ENCODE assay signal across 1 cellular context in the genomic region with DNA sequence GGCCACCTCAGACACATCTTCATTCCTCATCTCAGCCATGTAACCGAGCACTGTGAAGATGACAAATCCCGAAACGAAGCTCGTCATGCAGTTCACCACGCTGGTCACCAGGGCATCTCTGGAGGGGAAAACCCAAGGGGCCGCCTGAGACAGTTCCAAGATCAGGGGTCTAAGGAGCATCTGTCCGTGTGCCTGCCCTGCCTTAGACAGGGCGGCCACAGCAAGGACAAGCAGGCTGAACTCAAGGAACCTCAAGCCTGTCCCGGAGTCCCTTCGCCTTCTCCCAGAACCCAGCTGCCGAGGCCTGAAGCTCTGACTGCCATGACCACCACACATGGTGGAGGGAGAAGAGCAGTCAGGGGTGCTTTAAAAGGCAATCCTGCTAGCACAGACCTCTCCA.
TF ChIP-seq lines count a peak whose summit lies in the region.

No MANE protein-coding gene starts in this region.

TF ChIP-seq in SK-N-SH, 30 proteins besides CTCF, POLR2A, EP300 and RAD21 (continued from another document):
- TF ChIP-seq POLR2AphosphoS5 (IDR thresholded peaks at IDR 0.05; ENCODE audit: low read depth, low read length): no peak
- TF ChIP-seq FOXM1 (IDR thresholded peaks at IDR 0.05; ENCODE audit: low read depth): no peak
- no peak for TF ChIP-seq ZBTB33 (IDR thresholded peaks at IDR 0.05; ENCODE audit: borderline replicate concordance, low read depth)
- TF ChIP-seq MXI1 (IDR thresholded peaks at IDR 0.05; ENCODE audit: low read depth, low read length): no peak
- no peak for TF ChIP-seq GATA2 (CRISPR knock-in tag; IDR thresholded peaks at IDR 0.05)
